In the genomic region with DNA sequence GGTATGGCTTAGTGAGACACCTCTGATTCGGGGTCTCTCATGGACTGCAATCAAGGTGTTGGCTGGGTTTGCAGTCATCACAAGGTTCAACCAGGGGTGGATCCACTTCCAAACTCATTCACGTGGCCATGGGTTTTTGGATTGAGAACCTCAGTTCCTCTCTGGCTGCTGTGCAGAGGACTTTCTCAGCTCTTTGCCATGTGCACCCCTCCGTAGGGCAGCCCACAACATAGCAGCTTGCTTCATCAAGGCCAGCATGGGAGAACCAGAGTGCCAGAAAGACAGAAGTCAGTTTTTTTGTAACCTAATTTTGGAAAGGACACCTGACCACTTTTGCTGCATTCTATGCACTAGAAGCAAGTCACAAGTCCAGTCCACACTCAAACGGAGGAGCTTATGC, we compare ENCODE assay signal across 27 cellular contexts.
"Had no signal": no experiment of that assay in that cellular context is flagged by ENCODE, and none has a peak within 500 bp of the region (broad histone marks: within the 10 kb centered on the region; RNA-seq: fewer than 3 reads in every experiment).

No MANE protein-coding gene starts in this region.

- H3K9me3 Mint-ChIP-seq: activated CD4-positive, alpha-beta T cell treated with anti-CD3 and anti-CD28 coated beads, Interleukin-2, amount 10 ng/mL, durations not matched to agents 24 days and 14 days; activated T-helper 17 cell treated with anti-CD3 and anti-CD28 coated beads, Interleukin-2, amount 50 U/mL, for 72 hours; effector memory CD8-positive, alpha-beta T cell had no signal

- H3K4me1 Mint-ChIP-seq: activated CD4-positive, alpha-beta T cell treated with anti-CD3 and anti-CD28 coated beads for 36 hours; activated CD4-positive, alpha-beta T cell treated with anti-CD3 and anti-CD28 coated beads, Interleukin-2, amount 10 ng/mL, durations not matched to agents 24 days and 14 days; activated T-helper 17 cell treated with anti-CD3 and anti-CD28 coated beads, Interleukin-2, amount 50 U/mL, for 72 hours had no signal

- H3K27ac Mint-ChIP-seq: activated CD4-positive, alpha-beta memory T cell treated with anti-CD3 and anti-CD28 coated beads for 36 hours; activated CD4-positive, alpha-beta T cell treated with anti-CD3 and anti-CD28 coated beads for 36 hours; activated CD4-positive, alpha-beta T cell treated with anti-CD3 and anti-CD28 coated beads, Interleukin-2, amount 10 ng/mL, durations not matched to agents 24 days and 14 days; activated CD8-positive, alpha-beta T cell treated with anti-CD3 and anti-CD28 coated beads, Interleukin-2, amount 10 ng/mL, durations not matched to agents 7 days and 5 days; activated naive CD8-positive, alpha-beta T cell; activated T-helper 17 cell treated with anti-CD3 and anti-CD28 coated beads, Interleukin-2, amount 50 U/mL, for 72 hours; dendritic cell treated with granulocyte-macrophage colony-stimulating factor and Interleukin-4, amounts not matched to agents 40 ng/mL and 50 ng/mL, for 4 days; effector memory CD8-positive, alpha-beta T cell had no signal

- H3K4me3 Mint-ChIP-seq: activated CD4-positive, alpha-beta memory T cell treated with anti-CD3 and anti-CD28 coated beads for 36 hours; activated CD4-positive, alpha-beta T cell treated with anti-CD3 and anti-CD28 coated beads for 36 hours; activated CD4-positive, alpha-beta T cell treated with anti-CD3 and anti-CD28 coated beads, Interleukin-2, amount 10 ng/mL, durations not matched to agents 24 days and 14 days; activated CD8-positive, alpha-beta T cell treated with anti-CD3 and anti-CD28 coated beads, Interleukin-2, amount 10 ng/mL, durations not matched to agents 7 days and 5 days; activated naive CD8-positive, alpha-beta T cell; activated T-cell treated with anti-CD3 and anti-CD28 coated beads, Interleukin-2, amount 50 U/mL, for 4 hours; activated T-helper 17 cell treated with anti-CD3 and anti-CD28 coated beads, Interleukin-2, amount 50 U/mL, for 72 hours; dendritic cell treated with granulocyte-macrophage colony-stimulating factor and Interleukin-4, amounts not matched to agents 40 ng/mL and 50 ng/mL, for 4 days; effector memory CD8-positive, alpha-beta T cell had no signal

- H3K27me3 Mint-ChIP-seq: activated CD4-positive, alpha-beta memory T cell treated with anti-CD3 and anti-CD28 coated beads for 36 hours; activated CD4-positive, alpha-beta T cell treated with anti-CD3 and anti-CD28 coated beads, Interleukin-2, amount 10 ng/mL, durations not matched to agents 24 days and 14 days; activated naive CD8-positive, alpha-beta T cell; dendritic cell treated with granulocyte-macrophage colony-stimulating factor and Interleukin-4, amounts not matched to agents 40 ng/mL and 50 ng/mL, for 4 days had no signal

- DNase-seq: activated CD4-positive, alpha-beta memory T cell treated with anti-CD3 and anti-CD28 coated beads for 36 hours; activated CD4-positive, alpha-beta T cell treated with anti-CD3 and anti-CD28 coated beads for 36 hours; activated CD4-positive, alpha-beta T cell treated with anti-CD3 and anti-CD28 coated beads, Interleukin-2, amount 10 ng/mL, durations not matched to agents 24 days and 14 days; activated CD4-positive, CD25-positive, alpha-beta regulatory T cell; activated CD4-positive, CD25-positive, alpha-beta regulatory T cell treated with anti-CD3 and anti-CD28 coated beads, Interleukin-2, amount 50 U/mL, for 72 hours; activated CD8-positive, alpha-beta T cell treated with anti-CD3 and anti-CD28 coated beads, Interleukin-2, amount 10 ng/mL, durations not matched to agents 7 days and 5 days; activated effector memory CD4-positive, alpha-beta T cell treated with Interleukin-2 at 50 U/mL for 16 hours; activated gamma-delta T cell treated with Interleukin-2 at 50 U/mL for 16 hours; activated naive CD4-positive, alpha-beta T cell treated with anti-CD3 and anti-CD28 coated beads, Interleukin-2, amount 50 U/mL, for 16 hours; activated naive CD4-positive, alpha-beta T cell treated with Interleukin-2 at 50 U/mL for 16 hours; activated T-cell treated with anti-CD3 and anti-CD28 coated beads, Interleukin-2, amount 50 U/mL, for 4 hours; amniotic stem cell; anterior cingulate cortex; brain microvascular endothelial cell; caudate nucleus; cerebellar nuclear complex; colonic mucosa; dorsolateral prefrontal cortex; effector CD4-positive, alpha-beta T cell; effector memory CD8-positive, alpha-beta T cell; erythroblast; foreskin keratinocyte; heart right ventricle; T-helper 2 cell had no signal

- H3K36me3 Mint-ChIP-seq: activated CD4-positive, alpha-beta memory T cell treated with anti-CD3 and anti-CD28 coated beads for 36 hours; activated naive CD8-positive, alpha-beta T cell had no signal
